ENCODE assay signal across 28 cellular contexts in the genomic region with DNA sequence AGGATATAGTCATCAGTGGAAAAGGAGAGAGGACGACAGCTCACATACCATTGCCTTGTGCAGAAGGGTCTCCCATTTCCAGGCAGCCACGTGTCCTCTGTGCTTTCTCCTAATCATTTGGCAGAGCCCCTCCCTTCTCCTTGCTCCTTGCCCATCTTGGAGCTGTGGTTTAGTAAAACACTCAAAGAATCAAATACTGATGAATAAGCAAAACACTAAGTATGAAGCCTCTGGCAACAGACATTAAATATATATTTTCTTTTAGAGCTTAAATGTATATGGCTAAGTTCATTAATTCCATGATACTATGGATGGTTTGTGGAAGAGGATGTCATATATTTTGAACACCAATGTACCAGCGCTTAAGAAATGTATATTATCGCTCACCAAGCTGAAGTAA.
"Had no signal": no experiment of that assay in that cellular context is flagged by ENCODE, and none has a peak within 500 bp of the region (broad histone marks: within the 10 kb centered on the region; RNA-seq: fewer than 3 reads in every experiment).

No MANE protein-coding gene starts in this region.

- H3K27ac Mint-ChIP-seq: naive B cell; naive thymus-derived CD8-positive, alpha-beta T cell; natural killer cell treated with Interleukin-12 subunit alpha and Interleukin-12 subunit beta and Interleukin-15 and Interleukin-18, amount 100 ng/mL, for 72 hours; nephron progenitor cell; stimulated activated effector memory CD8-positive, alpha-beta T cell treated with anti-CD3 and anti-CD28 coated beads, Interleukin-12 subunit alpha, Interleukin-12 subunit beta, amount 100 ng/mL, for 72 hours; stimulated activated naive B cell treated with anti-CD40 and anti-IgM and Interleukin-4, amounts not matched to agents 10 μg/mL and 1 μg/mL and 100 μg/mL, for 72 hours; stimulated activated naive CD8-positive, alpha-beta T cell treated with anti-CD3 and anti-CD28 coated beads, Interleukin-15, Interleukin-2, amounts not matched to agents 100 ng/mL and 50 ng/mL, for 24 hours had no signal

- H3K36me3 Mint-ChIP-seq: naive B cell; naive thymus-derived CD8-positive, alpha-beta T cell; natural killer cell treated with Interleukin-12 subunit alpha and Interleukin-12 subunit beta and Interleukin-15 and Interleukin-18, amount 100 ng/mL, for 72 hours; stimulated activated effector memory CD8-positive, alpha-beta T cell treated with anti-CD3 and anti-CD28 coated beads, Interleukin-12 subunit alpha, Interleukin-12 subunit beta, amount 100 ng/mL, for 72 hours; stimulated activated naive B cell treated with anti-CD40 and anti-IgM and Interleukin-4, amounts not matched to agents 10 μg/mL and 1 μg/mL and 100 μg/mL, for 72 hours had no signal

- H3K4me3 Mint-ChIP-seq: naive B cell; naive thymus-derived CD8-positive, alpha-beta T cell; natural killer cell treated with Interleukin-12 subunit alpha and Interleukin-12 subunit beta and Interleukin-15 and Interleukin-18, amount 100 ng/mL, for 72 hours; nephron progenitor cell; neural crest cell; stimulated activated effector memory CD8-positive, alpha-beta T cell treated with anti-CD3 and anti-CD28 coated beads, Interleukin-12 subunit alpha, Interleukin-12 subunit beta, amount 100 ng/mL, for 72 hours; stimulated activated naive B cell treated with anti-CD40 and anti-IgM and Interleukin-4, amounts not matched to agents 10 μg/mL and 1 μg/mL and 100 μg/mL, for 72 hours; stimulated activated naive CD8-positive, alpha-beta T cell treated with anti-CD3 and anti-CD28 coated beads, Interleukin-15, Interleukin-2, amounts not matched to agents 100 ng/mL and 50 ng/mL, for 24 hours had no signal

- FAIRE-seq: pancreas, urothelium cell line had no signal

- H3K4me3 ChIP-seq: pancreas, prostate gland, skin epidermis, stomach, thoracic aorta, thyroid gland, tibial nerve, upper lobe of left lung, vagina had no signal

- DNase-seq: naive B cell; naive thymus-derived CD8-positive, alpha-beta T cell; nephron progenitor cell; nucleus accumbens; pancreas; right cardiac atrium; stimulated activated CD4-positive, alpha-beta T cell treated with anti-CD3 and anti-CD28 coated beads, Interleukin-15, amount 100 ng/mL, for 24 hours; stimulated activated CD4-positive, alpha-beta T cell treated with anti-CD3 and anti-CD28 coated beads, Interleukin-2, amount 100 ng/mL, for 24 hours; stimulated activated CD4-positive, alpha-beta T cell treated with anti-CD3 and anti-CD28 coated beads, Interleukin-2, amount 100 ng/mL, for 48 hours; stimulated activated CD4-positive, alpha-beta T cell treated with anti-CD3 and anti-CD28 coated beads, Interleukin-4, amount 100 ng/mL, for 24 hours; stimulated activated naive B cell treated with anti-CD40 and anti-IgM and Interleukin-4, amounts not matched to agents 10 μg/mL and 1 μg/mL and 100 μg/mL, for 72 hours; stimulated activated naive CD4-positive, alpha-beta T cell treated with Interleukin-2 at 50 U/mL for 16 hours; stomach; thyroid gland; trophoblast cell; upper lobe of left lung had no signal

- H3K4me1 Mint-ChIP-seq: naive B cell; naive thymus-derived CD8-positive, alpha-beta T cell; stimulated activated effector memory CD8-positive, alpha-beta T cell treated with anti-CD3 and anti-CD28 coated beads, Interleukin-12 subunit alpha, Interleukin-12 subunit beta, amount 100 ng/mL, for 72 hours; stimulated activated naive B cell treated with anti-CD40 and anti-IgM and Interleukin-4, amounts not matched to agents 10 μg/mL and 1 μg/mL and 100 μg/mL, for 72 hours had no signal

- H3K4me1 ChIP-seq: pancreas, prostate gland, vagina had no signal

- H3K27me3 Mint-ChIP-seq: stimulated activated naive B cell treated with anti-CD40 and anti-IgM and Interleukin-4, amounts not matched to agents 10 μg/mL and 1 μg/mL and 100 μg/mL, for 72 hours; stimulated activated naive CD8-positive, alpha-beta T cell treated with anti-CD3 and anti-CD28 coated beads, Interleukin-15, Interleukin-2, amounts not matched to agents 100 ng/mL and 50 ng/mL, for 24 hours had no signal

- ATAC-seq: naive thymus-derived CD8-positive, alpha-beta T cell; natural killer cell treated with Interleukin-12 subunit alpha and Interleukin-12 subunit beta and Interleukin-15 and Interleukin-18, amount 100 ng/mL, for 72 hours; pancreas; right cardiac atrium; sciatic nerve; stimulated activated effector memory CD8-positive, alpha-beta T cell treated with anti-CD3 and anti-CD28 coated beads, Interleukin-12 subunit alpha, Interleukin-12 subunit beta, amount 100 ng/mL, for 72 hours; stimulated activated naive B cell treated with anti-CD40 and anti-IgM and Interleukin-4, amounts not matched to agents 10 μg/mL and 1 μg/mL and 100 μg/mL, for 72 hours had no signal

- H3K9me3 Mint-ChIP-seq: naive thymus-derived CD8-positive, alpha-beta T cell; natural killer cell treated with Interleukin-12 subunit alpha and Interleukin-12 subunit beta and Interleukin-15 and Interleukin-18, amount 100 ng/mL, for 72 hours; nephron progenitor cell; neural crest cell; stimulated activated effector memory CD8-positive, alpha-beta T cell treated with anti-CD3 and anti-CD28 coated beads, Interleukin-12 subunit alpha, Interleukin-12 subunit beta, amount 100 ng/mL, for 72 hours; stimulated activated naive CD8-positive, alpha-beta T cell treated with anti-CD3 and anti-CD28 coated beads, Interleukin-15, Interleukin-2, amounts not matched to agents 100 ng/mL and 50 ng/mL, for 24 hours had no signal

- H3K36me3 ChIP-seq: neutrophil, pancreas, prostate gland, stomach, thyroid gland, tibial nerve, upper lobe of left lung, vagina had no signal

- H3K27ac ChIP-seq: neutrophil, pancreas, prostate gland, skin epidermis, stomach, thoracic aorta, thyroid gland, tibial nerve, upper lobe of left lung, vagina had no signal

- H3K9me3 ChIP-seq: neutrophil, pancreas, prostate gland, stomach, thoracic aorta, thyroid gland, tibial nerve, upper lobe of left lung, vagina had no signal

- H3K27me3 ChIP-seq: neutrophil, pancreas, stomach, thyroid gland, tibial nerve, upper lobe of left lung, vagina had no signal
